ENCODE assay signal across 15 cellular contexts in the genomic region with DNA sequence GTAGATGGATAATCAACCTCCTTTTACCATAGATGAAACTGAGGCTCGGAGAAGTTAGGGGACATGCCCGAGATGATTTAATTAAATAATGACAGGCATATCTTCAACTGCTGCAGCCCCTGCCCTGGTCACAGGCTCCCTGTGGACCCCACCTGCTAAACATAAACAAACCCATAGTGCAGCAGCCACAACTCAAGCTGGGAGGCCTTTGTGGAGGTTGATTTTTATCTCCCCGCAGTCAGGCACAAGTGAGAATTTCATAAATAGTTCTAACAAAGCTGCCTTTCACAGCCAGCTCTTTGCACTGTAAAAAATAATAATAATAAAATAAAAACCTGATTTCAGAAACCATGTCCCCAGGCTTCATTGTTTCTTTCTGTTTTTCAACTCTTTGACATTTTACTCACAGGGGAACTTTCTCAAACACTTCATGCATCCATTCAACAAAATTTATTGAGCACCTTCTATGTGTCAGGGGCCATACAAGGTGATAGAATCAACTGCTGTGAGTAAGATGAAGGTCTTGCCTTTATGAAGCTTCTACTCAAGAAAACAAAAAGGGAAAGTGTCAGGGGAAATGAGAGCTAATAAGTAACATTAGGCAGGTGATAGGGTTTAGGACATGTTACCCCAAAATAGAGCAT.
"Had no signal": no experiment of that assay in that cellular context is flagged by ENCODE, and none has a peak within 500 bp of the region (broad histone marks: within the 10 kb centered on the region; RNA-seq: fewer than 3 reads in every experiment).

No MANE protein-coding gene starts in this region.

- H3K4me3 ChIP-seq: cardiac muscle cell, prostate gland, right atrium auricular region had no signal

- DNase-seq: activated CD4-positive, alpha-beta T cell treated with anti-CD3 and anti-CD28 coated beads, Interleukin-2, amount 50 U/mL, for 48 hours; activated naive CD8-positive, alpha-beta T cell treated with anti-CD3 and anti-CD28 coated beads for 36 hours; amniotic stem cell; dermis blood vessel endothelial cell; effector memory CD8-positive, alpha-beta T cell; naive thymus-derived CD8-positive, alpha-beta T cell; stimulated activated CD4-positive, alpha-beta T cell treated with anti-CD3 and anti-CD28 coated beads, Interleukin-12 subunit alpha, Interleukin-12 subunit beta, amount 100 ng/mL, for 4 hours; stimulated activated CD4-positive, alpha-beta T cell treated with anti-CD3 and anti-CD28 coated beads, Interleukin-1b, Interleukin-23, amount 100 ng/mL, for 48 hours; stimulated activated CD8-positive, alpha-beta memory T cell treated with anti-CD3 and anti-CD28 coated beads, Interleukin-4, amount 100 ng/mL, for 48 hours; stimulated activated naive CD4-positive, alpha-beta T cell had no signal

- H3K36me3 Mint-ChIP-seq: activated naive CD8-positive, alpha-beta T cell treated with anti-CD3 and anti-CD28 coated beads for 36 hours; memory B cell had no signal

- H3K27me3 ChIP-seq: right atrium auricular region had no signal

- H3K27ac ChIP-seq: cardiac muscle cell, right atrium auricular region had no signal

- H3K4me3 Mint-ChIP-seq: activated naive CD8-positive, alpha-beta T cell treated with anti-CD3 and anti-CD28 coated beads for 36 hours; activated T-helper 1 cell treated with anti-CD3 and anti-CD28 coated beads, Interleukin-12 subunit alpha, Interleukin-12 subunit beta, Interleukin-2, Interleukin-4 antibody, amounts not matched to agents 30 ng/mL and 10 ng/mL and 1 ng/mL, durations not matched to agents 14 hours and 24 hours and 36 hours; effector memory CD8-positive, alpha-beta T cell had no signal

- H3K36me3 ChIP-seq: cardiac muscle cell, prostate gland, right atrium auricular region had no signal

- H3K27ac Mint-ChIP-seq: activated naive CD8-positive, alpha-beta T cell treated with anti-CD3 and anti-CD28 coated beads for 36 hours; activated T-helper 1 cell treated with anti-CD3 and anti-CD28 coated beads, Interleukin-12 subunit alpha, Interleukin-12 subunit beta, Interleukin-2, Interleukin-4 antibody, amounts not matched to agents 30 ng/mL and 10 ng/mL and 1 ng/mL, durations not matched to agents 14 hours and 24 hours and 36 hours; effector memory CD8-positive, alpha-beta T cell; memory B cell had no signal

- H3K9me3 ChIP-seq: prostate gland, right atrium auricular region had no signal

- H3K9me3 Mint-ChIP-seq: activated naive CD8-positive, alpha-beta T cell treated with anti-CD3 and anti-CD28 coated beads for 36 hours; activated T-helper 1 cell treated with anti-CD3 and anti-CD28 coated beads, Interleukin-12 subunit alpha, Interleukin-12 subunit beta, Interleukin-2, Interleukin-4 antibody, amounts not matched to agents 30 ng/mL and 10 ng/mL and 1 ng/mL, durations not matched to agents 14 hours and 24 hours and 36 hours; effector memory CD8-positive, alpha-beta T cell had no signal
